13 cellular contexts compared by ENCODE assay signal in genomic region chr18:48997681-48997984, GRCh38. TPM values are rescaled to one million over a fixed set of nuclear protein-coding genes. Genes with fewer than 3 reads are reported as not detected.
A peak's percentile ranks its signal among the peaks of the same experiment; 100 is the strongest.
DNase-seq lines count a peak whose midpoint lies in the region; ATAC-seq, FAIRE-seq and TF ChIP-seq lines count a peak whose summit lies in the region.
"Had no signal": no experiment of that assay in that cellular context is flagged by ENCODE, and none has a peak within 500 bp of the region (broad histone marks: within the 10 kb centered on the region; RNA-seq: fewer than 3 reads in every experiment).

No MANE protein-coding gene starts in this region.

- peak overlapping the region; percentile 30 to 79 (median 40) for H3K27ac Mint-ChIP-seq in nephron
- H3K27ac Mint-ChIP-seq: T-helper 1 cell treated with Interleukin-12 subunit alpha and Interleukin-12 subunit beta and Interleukin-4 antibody, amounts not matched to agents 30 μg/mL and 1 μg/mL, for 36 hours had no signal

- ATAC-seq in HCT116, result no peak; the same call in 1 of the 2 replicates
- ATAC-seq in HG03354 (IDR thresholded peaks at IDR 0.05; ENCODE audit: poor library complexity, severe bottlenecking, unreplicated experiment), result no peak
- ATAC-seq in HG02798 (IDR thresholded peaks at IDR 0.05; ENCODE audit: poor library complexity, unreplicated experiment), result no peak

- H3K36me3 Mint-ChIP-seq in nephron (ENCODE audit: low read depth), result no peaks in the 10 kb centered on the region

- H3K9me2 ChIP-seq in HCT116 (ENCODE audit: insufficient read depth), result no peaks in the 10 kb centered on the region

- no peaks in the 10 kb centered on the region; the same call in 1 of the 2 replicates for H3K27me3 ChIP-seq in HCT116 (ENCODE audit: insufficient read depth, low read length)
- H3K27me3 ChIP-seq: body of pancreas had no signal

- H3K4me1 ChIP-seq in HCT116 (ENCODE audit: control insufficient read depth in 1 of 2, insufficient read depth in 2 of 2, low read length in 2 of 2), result peaks cover 31 to 57% of the 10 kb centered on the region in 2 experiments

- H3K27me3 Mint-ChIP-seq in nephron (ENCODE audit: low read depth), result peaks cover 21% of the 10 kb centered on the region

- no peaks in the 10 kb centered on the region for H3K9me3 ChIP-seq in HCT116 (ENCODE audit: control insufficient read depth in 1 of 2, insufficient read depth in 1 of 2, low read depth in 1 of 2, low read length in 2 of 2)
- H3K9me3 ChIP-seq: body of pancreas had no signal

- H3K9me3 Mint-ChIP-seq in nephron, result no peaks in the 10 kb centered on the region
- H3K9me3 Mint-ChIP-seq: T-helper 1 cell treated with Interleukin-12 subunit alpha and Interleukin-12 subunit beta and Interleukin-4 antibody, amounts not matched to agents 30 μg/mL and 1 μg/mL, for 36 hours had no signal

- RAD21 ChIA-PET in HCT116 (lab: Charles Lee; ENCODE audit: low non-redundant PET in 1 of 2, low total read pairs in 2 of 2, uncharacterized antibody in 2 of 2, unreplicated experiment in 2 of 2), result interaction anchor here (1.1 to 2.4 kb wide), 3 partner anchors 24 to 241 kb away, joined by 3 to 8 read pairs (median 3); no protein-coding TSS in a partner anchor

- peak overlapping the region; percentile 47 for H2AFZ ChIP-seq in HCT116 (ENCODE audit: low read depth, low read length, poor library complexity, severe bottlenecking)

- no peaks in the 10 kb centered on the region for H3K79me2 ChIP-seq in HCT116 (ENCODE audit: insufficient read depth, low read length)

- peaks cover 44% of the 10 kb centered on the region for H3K4me1 Mint-ChIP-seq in nephron

- H4K20me1 ChIP-seq in HCT116 (ENCODE audit: insufficient read depth), result no peaks in the 10 kb centered on the region

- intact Hi-C loops in HCT116 (cut with micrococcal nuclease), result loop anchor here (5.0 kb wide), 1 partner anchor 55 kb away; no protein-coding TSS in a partner anchor

- H3K4me3 Mint-ChIP-seq in nephron, result no peak overlapping the region
- H3K4me3 Mint-ChIP-seq: T-helper 1 cell treated with Interleukin-12 subunit alpha and Interleukin-12 subunit beta and Interleukin-4 antibody, amounts not matched to agents 30 μg/mL and 1 μg/mL, for 36 hours had no signal

- in situ Hi-C loops in ACHN (cut with HindIII; ENCODE audit: low pct_ligation_motif_present, low pct_unique_long_range_greater_than_20kb, low sequenced_read_pairs), result no loop called here

- no peak for FAIRE-seq in GM12892 (lab: Jason Lieb, UNC)
- FAIRE-seq: frontal cortex, GM18507 had no signal

- CTCF ChIA-PET in HCT116 (lab: Charles Lee), result interaction anchor here (0.9 to 1.3 kb wide), 3 partner anchors 24 to 181 kb away, joined by 3 read pairs; no protein-coding TSS in a partner anchor

- peak overlapping the region; percentile 57 for H3K27ac ChIP-seq in HCT116 (ENCODE audit: low read depth, low read length)
- H3K27ac ChIP-seq in coronary artery, result peak overlapping the region; percentile 84 to 91

- no peak for TF ChIP-seq RAD21 in HCT116 (IDR thresholded peaks at IDR 0.05; ENCODE audit: low read depth)

- no peaks in the 10 kb centered on the region for H3K36me3 ChIP-seq in HCT116 (ENCODE audit: control insufficient read depth in 1 of 2, insufficient read depth in 2 of 2, low read length in 2 of 2)

- BruUV-seq in HCT116 (replicated peaks; lab: Mats Ljungman, UMichigan), result no TSS peak

- DNase-seq in ACHN (peak; percentile 72), HCT116 (ENCODE audit: low read depth, low spot score) (no peak), coronary artery (ENCODE audit: low spot score) (no peak), GM12892 (ENCODE audit: insufficient read length) (no peak), GM20000 (ENCODE audit: low spot score) (no peak)
- DNase-seq: NCI-H748 treated with DMSO at 0.1 percent for 48 hours had no signal

- peak overlapping the region; percentile 6 to 46 for H3K4me3 ChIP-seq in HCT116 (replicated peaks in 1 of 2; ENCODE audit: low read depth in 1 of 2, low read length in 2 of 2)
- no peak overlapping the region for H3K4me3 ChIP-seq in coronary artery
- H3K4me3 ChIP-seq: body of pancreas had no signal

- H3K9ac ChIP-seq in HCT116 (ENCODE audit: low read length), result peak overlapping the region; percentile 51

- TF ChIP-seq CTCF in HCT116 (IDR thresholded peaks at IDR 0.05 in 2 of 3, conservative IDR thresholded peaks at IDR 0.05 in 1 of 3; ENCODE audit: borderline replicate concordance in 1 of 3, insufficient read depth in 1 of 3, low read depth in 2 of 3, low read length in 2 of 3) (no peak), coronary artery (IDR thresholded peaks at IDR 0.05) (no peak), nephron (IDR thresholded peaks at IDR 0.05; ENCODE audit: unreplicated experiment in 3 of 3) (no peak), GM20000 (IDR thresholded peaks at IDR 0.05; ENCODE audit: extremely low read depth, missing control alignments) (no peak)

- peak overlapping the region; percentile 78 for H3K4me2 ChIP-seq in HCT116 (ENCODE audit: low read length)

- TF ChIP-seq POLR2A in HCT116 (IDR thresholded peaks at IDR 0.05; ENCODE audit: borderline replicate concordance, extremely low read depth, insufficient read depth, insufficient read length) (no peak), GM12892 (IDR thresholded peaks at IDR 0.05; ENCODE audit: low read depth, low read length) (no peak)

- POLR2A ChIA-PET in HCT116 (lab: Charles Lee), result interaction anchor here (1.4 kb wide), 1 partner anchor 9 kb away, joined by 6 read pairs; no protein-coding TSS in a partner anchor

TF ChIP-seq in HCT116, 20 proteins besides CTCF, POLR2A, EP300 and RAD21:
- TF ChIP-seq TCF7L2 (IDR thresholded peaks at IDR 0.05; ENCODE audit: borderline replicate concordance, extremely low read depth, insufficient read depth, insufficient read length), result no peak
- TF ChIP-seq EGR1 (IDR thresholded peaks at IDR 0.05; ENCODE audit: low read depth), result no peak
- TF ChIP-seq POLR2AphosphoS5 (IDR thresholded peaks at IDR 0.05; ENCODE audit: low read depth, low read length), result no peak
- no peak for TF ChIP-seq CEBPB (IDR thresholded peaks at IDR 0.05; ENCODE audit: low read depth)
- TF ChIP-seq SP1 (IDR thresholded peaks at IDR 0.05; ENCODE audit: low read depth), result no peak
- TF ChIP-seq SIN3A (IDR thresholded peaks at IDR 0.05; ENCODE audit: low read depth), result no peak
- TF ChIP-seq ZNF274 (IDR thresholded peaks at IDR 0.05; ENCODE audit: low read depth, low read length), result no peak
- TF ChIP-seq CBX3 (IDR thresholded peaks at IDR 0.05; ENCODE audit: low read depth), result no peak
- no peak for TF ChIP-seq EZH2 (IDR thresholded peaks at IDR 0.05)
- no peak for TF ChIP-seq SRF (IDR thresholded peaks at IDR 0.05; ENCODE audit: low read depth)
- no peak for TF ChIP-seq ZFX (IDR thresholded peaks at IDR 0.05)
- TF ChIP-seq FOSL1 (IDR thresholded peaks at IDR 0.05; ENCODE audit: low read depth), result no peak
- no peak for TF ChIP-seq REST (IDR thresholded peaks at IDR 0.05; ENCODE audit: low read depth)

RNA-seq across cellular contexts. Expression of gene SMAD7, which starts 46.9 kb away (rescaled TPM):
- total RNA-seq in HCT116 (2021; ENCODE audit: unreplicated experiment), result 7.2 TPM
- polyA plus RNA-seq in HCT116 (2012), result 3.6 and 4.2 TPM in 2 replicates
- polyA plus RNA-seq in GM12892 (2012; ENCODE audit: missing spikeins), result 13.8 TPM
